ENCODE assay signal across 8 cellular contexts in genomic region chr4:144645621-144646522, GRCh38. TPM values are rescaled to one million over a fixed set of nuclear protein-coding genes. Genes with fewer than 3 reads are reported as not detected.
DNase-seq lines count a peak whose midpoint lies in the region; TF ChIP-seq lines count a peak whose summit lies in the region.

HHIP (plus strand) TSS chr4:144646156; CDS start chr4:144646676, 520 bp downstream.

- peak within 1 kb of the TSS; percentile 91 for H2AFZ ChIP-seq in smooth muscle cell (ENCODE audit: low read depth)

- peak within 1 kb of the TSS; percentile 28 to 39 for H3K9ac ChIP-seq in colonic mucosa (ENCODE audit: low read depth in 2 of 2, low read length in 2 of 2)
- no peak within 1 kb of the TSS for H3K9ac ChIP-seq in smooth muscle cell (ENCODE audit: low read depth)

- H3K9me3 ChIP-seq in colonic mucosa (no peaks in the 10 kb centered on the region), smooth muscle cell (replicated peaks; ENCODE audit: low read depth) (no peaks in the 10 kb centered on the region)

- DNase-seq in NCI-H1417 (lab: John Stamatoyannopoulos, UW) (peak; percentile 45 to 75 (median 63)), NCI-H1417 treated with DMSO at 0.1 percent for 48 hours (lab: John Stamatoyannopoulos, UW) (no peak), HFF-Myc (ENCODE audit: extremely low read depth, low read depth) (no peak), SK-N-DZ (ENCODE audit: low spot score) (peak; percentile 65), colonic mucosa (peak; percentile 27), kidney glomerular epithelial cell (lab: John Stamatoyannopoulos, UW) (peak; percentile 25), smooth muscle cell (lab: John Stamatoyannopoulos, UW; ENCODE audit: unreplicated experiment) (no peak), DMS153 (lab: John Stamatoyannopoulos, UW) (no peak)

- H4K20me1 ChIP-seq in smooth muscle cell (ENCODE audit: low read depth) = no peaks in the 10 kb centered on the region

- H3K4me3 ChIP-seq in HFF-Myc (replicated peaks; ENCODE audit: low read depth, low read length) = peak within 1 kb of the TSS; percentile 51
- H3K4me3 ChIP-seq in colonic mucosa = peak within 1 kb of the TSS; percentile 27
- peak within 1 kb of the TSS; percentile 65 for H3K4me3 ChIP-seq in smooth muscle cell

- H3K27ac ChIP-seq in colonic mucosa (no peak within 1 kb of the TSS), smooth muscle cell (ENCODE audit: low read depth) (no peak within 1 kb of the TSS)

- H3F3A ChIP-seq in smooth muscle cell (ENCODE audit: low read depth) = no peaks in the 10 kb centered on the region

- intact Hi-C loops in colonic mucosa (cut with DNase I) = no loop called here

- peak within 1 kb of the TSS; percentile 93 for H3K4me2 ChIP-seq in smooth muscle cell

- no peak for TF ChIP-seq CTCF in HFF-Myc (IDR thresholded peaks at IDR 0.05; ENCODE audit: low read depth, low read length, missing control alignments)
- no peak for TF ChIP-seq CTCF in colonic mucosa (IDR thresholded peaks at IDR 0.05)
- no peak for TF ChIP-seq CTCF in smooth muscle cell (IDR thresholded peaks at IDR 0.05; ENCODE audit: borderline replicate concordance, insufficient read depth, poor library complexity, severe bottlenecking)

- WGBS in smooth muscle cell (ENCODE audit: low lambda C conversion rate) = 8% methylated on average over 27 of the region's 81 CpGs

- H3K4me1 ChIP-seq in colonic mucosa (no peaks in the 10 kb centered on the region), smooth muscle cell (ENCODE audit: low read depth) (peaks cover 16% of the 10 kb centered on the region)

- no peaks in the 10 kb centered on the region for H3K79me2 ChIP-seq in smooth muscle cell (ENCODE audit: low read depth)

- H3K27me3 ChIP-seq in colonic mucosa = peaks cover 25% of the 10 kb centered on the region
- peaks cover 53% of the 10 kb centered on the region for H3K27me3 ChIP-seq in smooth muscle cell (ENCODE audit: low read depth)

- H3K36me3 ChIP-seq in colonic mucosa (no peaks in the 10 kb centered on the region), smooth muscle cell (ENCODE audit: low read depth) (no peaks in the 10 kb centered on the region)

RNA-seq across cellular contexts. Expression of gene HHIP, which starts in this region (rescaled TPM):
- polyA plus RNA-seq in SK-N-DZ (2014; cell fraction: cytosol; rRNA removed) = 2.1 and 3.1 TPM in 2 replicates
- polyA plus RNA-seq in SK-N-DZ (2014; cell fraction: nucleus; rRNA removed) = 0.12 and 0.70 TPM in 2 replicates
- 1 to 10 TPM; 4.2 to 5.9 TPM for total RNA-seq in colonic mucosa
- 0.63 and 0.67 TPM in 2 replicates for total RNA-seq in smooth muscle cell
- 0.96 and 2.4 TPM in 2 replicates for polyA plus RNA-seq in smooth muscle cell

Comparison
In these comparisons a context has a peak if more than half of its experiments do, and no peak if none do; other contexts are left out.
1. DNase-seq: peak in NCI-H1417 (3 of 3), SK-N-DZ (single experiment), colonic mucosa (single experiment) and kidney glomerular epithelial cell (single experiment); none in NCI-H1417 treated with DMSO at 0.1 percent for 48 hours (single experiment), HFF-Myc (single experiment), smooth muscle cell (single experiment) and DMS153 (single experiment).
2. Peak in every context shown above with its lines, with median percentiles within 50 percentile points of each other: H3K4me3 ChIP-seq.